8 cellular contexts compared by ENCODE assay signal in genomic region chr18:11154369-11154982, GRCh38. TPM values are rescaled to one million over a fixed set of nuclear protein-coding genes. Genes with fewer than 3 reads are reported as not detected.
DNase-seq lines count a peak whose midpoint lies in the region; ATAC-seq, FAIRE-seq and TF ChIP-seq lines count a peak whose summit lies in the region.

No MANE protein-coding gene starts in this region.

- H2BK15ac ChIP-seq in H9 (ENCODE audit: low read depth, low read length) = no peak overlapping the region

- no peak overlapping the region for H2BK20ac ChIP-seq in H9 (ENCODE audit: low read depth, low read length, poor library complexity, severe bottlenecking)

- H3K27ac ChIP-seq in H9 (ENCODE audit: insufficient read length, low read depth, low read length) (no peak overlapping the region), PC-3 (ENCODE audit: low read length) (no peak overlapping the region), small intestine (ENCODE audit: low read depth in 1 of 2, low read length in 1 of 2) (no peak overlapping the region)

- H3K9me3 ChIP-seq in H9 (ENCODE audit: control insufficient read depth, low read depth, low read length) = no peaks in the 10 kb centered on the region
- no peaks in the 10 kb centered on the region for H3K9me3 ChIP-seq in PC-3 (ENCODE audit: low read length)
- H3K9me3 ChIP-seq in small intestine (ENCODE audit: control insufficient read depth, low read depth) = no peaks in the 10 kb centered on the region

- no peaks in the 10 kb centered on the region for H4K20me1 ChIP-seq in H9 (ENCODE audit: control insufficient read depth, insufficient read depth, insufficient read length)
- H4K20me1 ChIP-seq in PC-3 (ENCODE audit: low read length) = no peaks in the 10 kb centered on the region

- no peaks in the 10 kb centered on the region for H3K79me1 ChIP-seq in H9 (ENCODE audit: insufficient read depth, low read depth, low read length, poor library complexity, severe bottlenecking)

- H4K8ac ChIP-seq in H9 (replicated peaks; ENCODE audit: insufficient read length, low read depth, low read length) = no peak overlapping the region

- H3T11ph ChIP-seq in H9 (ENCODE audit: low read length) = no peak overlapping the region

- DNase-seq in AG20443 (ENCODE audit: low spot score) (peak; percentile 47), H9 (no peak), PC-3 (peak; percentile 54), fibroblast of mammary gland (ENCODE audit: low read depth) (peak; percentile 67), small intestine (peak; percentile 58), NCI-H2227 treated with DMSO at 0.1 percent for 48 hours (lab: John Stamatoyannopoulos, UW) (no peak), NCI-H1048 (lab: John Stamatoyannopoulos, UW) (no peak)

- POLR2A ChIA-PET in PC-3 (lab: Charles Lee; ENCODE audit: unreplicated experiment) = no interaction called here

- no peaks in the 10 kb centered on the region for H3F3A ChIP-seq in PC-3 (ENCODE audit: low read length, unreplicated experiment)

- no peak overlapping the region for H3K18ac ChIP-seq in H9 (ENCODE audit: insufficient read length, low read depth, low read length)

- H3K4me2 ChIP-seq in H9 (ENCODE audit: insufficient read depth, insufficient read length, low read length) (no peak overlapping the region), PC-3 (ENCODE audit: low read length) (no peak overlapping the region)

- no peak overlapping the region for H3K27ac Mint-ChIP-seq in H9

- peaks cover 9% of the 10 kb centered on the region; the same call in 1 of the 2 replicates for H3K4me1 ChIP-seq in H9 (ENCODE audit: insufficient read depth, low read length)
- no peaks in the 10 kb centered on the region for H3K4me1 ChIP-seq in PC-3 (ENCODE audit: insufficient read depth, low read length)
- no peaks in the 10 kb centered on the region for H3K4me1 ChIP-seq in small intestine (ENCODE audit: control insufficient read depth in 2 of 2, insufficient read depth in 1 of 2, low read depth in 1 of 2, low read length in 1 of 2)

- H3K79me2 ChIP-seq in H9 (ENCODE audit: insufficient read depth, low read length) = no peaks in the 10 kb centered on the region
- no peaks in the 10 kb centered on the region for H3K79me2 ChIP-seq in PC-3 (ENCODE audit: low read length)

- H3K9ac ChIP-seq in H9 (ENCODE audit: extremely low read depth, insufficient read length, low read length) (no peak overlapping the region), PC-3 (ENCODE audit: low read length) (no peak overlapping the region)

- H3K27me3 ChIP-seq in H9 (ENCODE audit: insufficient read depth, low read length) = no peaks in the 10 kb centered on the region
- H3K27me3 ChIP-seq in PC-3 (ENCODE audit: low read length) = peaks cover 87% of the 10 kb centered on the region
- H3K27me3 ChIP-seq in small intestine (ENCODE audit: control insufficient read depth in 2 of 2, insufficient read depth in 2 of 2, low read length in 2 of 2) = peaks cover 0 to 7% of the 10 kb centered on the region in 2 donors

- no peaks in the 10 kb centered on the region for H3K9me3 Mint-ChIP-seq in H9

- H3K4me3 ChIP-seq in PC-3 (ENCODE audit: low read length) (no peak overlapping the region), fibroblast of mammary gland (ENCODE audit: control insufficient read depth, low read depth, low read length) (no peak overlapping the region), small intestine (ENCODE audit: low read depth in 1 of 2, low read length in 2 of 2) (no peak overlapping the region)

- H4K91ac ChIP-seq in H9 (ENCODE audit: insufficient read length, low read depth, low read length) = no peak overlapping the region

- H3K4me3 Mint-ChIP-seq in H9 = no peak overlapping the region

- H2BK120ac ChIP-seq in H9 (ENCODE audit: low read depth, low read length, poor library complexity, severe bottlenecking) = no peak overlapping the region

- TF ChIP-seq CTCF in H9 (conservative IDR thresholded peaks at IDR 0.05) (peak; percentile 74), PC-3 (conservative IDR thresholded peaks at IDR 0.05; ENCODE audit: low read depth, low read length) (peak; percentile 72), fibroblast of mammary gland (conservative IDR thresholded peaks at IDR 0.05; ENCODE audit: control insufficient read depth, insufficient read depth, low read depth, low read length) (peak; percentile 49)

- no peak overlapping the region for H2BK12ac ChIP-seq in H9 (ENCODE audit: insufficient read length, low read depth, low read length)

- H4K5ac ChIP-seq in H9 (ENCODE audit: insufficient read length, low read depth, low read length) = no peak overlapping the region

- no peak overlapping the region for H2AK5ac ChIP-seq in H9 (ENCODE audit: insufficient read length, low read length)

- no peak overlapping the region for H3K14ac ChIP-seq in H9 (ENCODE audit: insufficient read depth, low read length)

- no peaks in the 10 kb centered on the region for H3K9me2 ChIP-seq in PC-3 (replicated peaks; ENCODE audit: low read length)

- CTCF ChIA-PET in PC-3 (lab: Charles Lee) = interaction anchor here (1.2 to 1.9 kb wide), 2 partner anchors 303 to 595 kb away, joined by 5 to 8 read pairs; no protein-coding TSS in a partner anchor

- H3K23me2 ChIP-seq in H9 (ENCODE audit: insufficient read length, low read depth, low read length, poor library complexity, severe bottlenecking) = no peaks in the 10 kb centered on the region

- no peak overlapping the region for H3K56ac ChIP-seq in H9 (ENCODE audit: insufficient read length, low read depth, low read length)

- FAIRE-seq in small intestine (lab: Jason Lieb, UNC) = peak; percentile 79

- H3K23ac ChIP-seq in H9 (ENCODE audit: insufficient read length, low read depth, low read length) = no peak overlapping the region

- intact Hi-C loops in PC-3 (cut with micrococcal nuclease) = loop anchor here (1.0 kb wide), 1 partner anchor 303 kb away; no protein-coding TSS in a partner anchor

- ATAC-seq in PC-3 = 0 out of 2 replicates have a peak, but pooled peaks have one; percentile 20
- no peak for ATAC-seq in GM21619 (IDR thresholded peaks at IDR 0.05; ENCODE audit: unreplicated experiment)

- no peak overlapping the region for H3K4ac ChIP-seq in H9 (ENCODE audit: low read depth, low read length)

- WGBS in H9 (ENCODE audit: extremely low coverage, insufficient read length, low lambda C conversion rate) = no CpG with 5 or more reads among the region's 2 CpGs
- WGBS in small intestine, 3 donors = 4 to 31% (median 5%) methylated on average over 2 of the region's 2 CpGs

- H3K36me3 ChIP-seq in PC-3 (ENCODE audit: low read depth, low read length) = no peaks in the 10 kb centered on the region
- no peaks in the 10 kb centered on the region for H3K36me3 ChIP-seq in small intestine (ENCODE audit: control insufficient read depth in 2 of 2, insufficient read depth in 2 of 2, low read length in 2 of 2)

- H3K27me3 Mint-ChIP-seq in H9 (ENCODE audit: low read depth) = peaks cover 25% of the 10 kb centered on the region

- H3K4me1 Mint-ChIP-seq in H9 = peaks cover 20 to 23% of the 10 kb centered on the region in 2 experiments

- H3K36me3 Mint-ChIP-seq in H9 (ENCODE audit: insufficient read depth in 1 of 3, low read depth in 3 of 3) = no peaks in the 10 kb centered on the region; a peak in 1 of 7 replicates

- no peak overlapping the region for H2BK5ac ChIP-seq in H9 (ENCODE audit: insufficient read length, low read length)

- H2AFZ ChIP-seq in H9 (ENCODE audit: low read length) (no peak overlapping the region), PC-3 (ENCODE audit: low read length) (no peak overlapping the region)

- no TSS peak for BruUV-seq in PC-3 (replicated peaks; lab: Mats Ljungman, UMichigan)

RNA-seq across cellular contexts. Expression of gene PIEZO2, which starts 5.1 kb away (rescaled TPM):
- 3.9 and 5.9 TPM in 2 replicates for total RNA-seq in H9 (2021)
- total RNA-seq in PC-3 (2014; rRNA removed) = not detected in 2 replicates
- polyA plus RNA-seq in small intestine = 1 to 10 TPM in 1 of 3 donors, under 1 TPM in 1, not detected in 1; 0.81 to 1.8 TPM

Comparison
In these comparisons a context has a peak if more than half of its experiments do, and no peak if none do; other contexts are left out.
1. DNase-seq: peak in AG20443 (single experiment), PC-3 (single experiment), fibroblast of mammary gland (single experiment) and small intestine (single experiment); none in H9 (single experiment), NCI-H2227 treated with DMSO at 0.1 percent for 48 hours (single experiment) and NCI-H1048 (single experiment).
2. Peak in every context shown above with its lines, with median percentiles within 50 percentile points of each other: CTCF ChIP-seq.